Comparison of ENCODE assay signal across 1 cellular context in genomic region chr2:126307740-126308139, GRCh38.
TF ChIP-seq lines count a peak whose summit lies in the region.

No MANE protein-coding gene starts in this region.

TF ChIP-seq in K562, 482 proteins besides CTCF, POLR2A, EP300 and RAD21:
- TF ChIP-seq ZNF224 (CRISPR knock-in tag; IDR thresholded peaks at IDR 0.05) (no peak), ZNF3 (CRISPR knock-in tag; IDR thresholded peaks at IDR 0.05) (no peak), ZNF316 (IDR thresholded peaks at IDR 0.05) (peak; percentile 53), FOXP4 (CRISPR knock-in tag; IDR thresholded peaks at IDR 0.05; ENCODE audit: borderline replicate concordance) (no peak)
TF ChIP-seq in K562: peak in this region for 1.
